ENCODE assay signal across 23 cellular contexts in the genomic region with DNA sequence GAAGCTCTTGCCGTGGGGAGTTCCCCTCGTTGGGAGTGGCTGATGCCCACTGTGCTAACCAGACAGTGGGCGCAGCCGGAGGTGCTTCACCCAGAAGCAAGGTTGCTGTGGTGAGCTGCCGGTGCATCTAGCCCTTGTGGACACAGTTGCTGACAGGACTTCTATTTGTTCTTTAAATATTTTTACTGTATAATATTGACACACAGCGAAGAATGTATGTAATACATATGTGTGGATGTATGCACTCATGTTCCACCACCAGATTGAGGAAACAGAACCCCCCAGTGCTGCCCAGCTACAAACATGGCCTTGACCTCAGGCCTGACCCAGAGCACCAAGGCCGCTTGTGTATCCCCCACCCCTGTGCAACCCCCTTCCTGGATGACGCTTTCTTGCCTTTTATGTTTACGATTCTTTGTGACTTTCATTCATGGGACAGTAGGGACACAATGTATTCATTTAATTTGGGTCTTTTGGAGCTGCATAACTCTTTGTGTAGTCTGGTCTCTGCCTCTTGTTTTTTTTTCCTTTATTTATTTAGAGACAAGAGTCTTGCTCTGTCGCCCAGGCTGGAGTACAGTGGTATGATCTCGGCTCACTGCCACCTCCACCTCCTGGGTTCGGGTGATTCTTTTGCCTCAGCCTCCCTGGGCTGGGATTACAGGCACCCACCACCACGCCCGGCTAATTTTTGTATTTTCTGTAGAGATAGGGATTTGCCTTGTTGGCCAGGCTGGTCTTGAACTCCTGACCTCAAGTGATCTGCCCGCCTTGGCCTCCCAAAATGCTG.
DNase-seq lines count a peak whose midpoint lies in the region; ATAC-seq and TF ChIP-seq lines count a peak whose summit lies in the region.
"Had no signal": no experiment of that assay in that cellular context is flagged by ENCODE, and none has a peak within 500 bp of the region (broad histone marks: within the 10 kb centered on the region; RNA-seq: fewer than 3 reads in every experiment).

No MANE protein-coding gene starts in this region.

- H3K4me1 Mint-ChIP-seq in GM23338 = no peaks in the 10 kb centered on the region
- H3K4me1 Mint-ChIP-seq: activated CD4-positive, alpha-beta T cell treated with anti-CD3 and anti-CD28 coated beads, Interleukin-2, amount 10 ng/mL, durations not matched to agents 7 days and 5 days had no signal

- H3K4me2 ChIP-seq in GM23338 = no peak overlapping the region
- H3K4me2 ChIP-seq: SK-N-SH, smooth muscle cell had no signal

- H3K27ac Mint-ChIP-seq in GM23338 = no peak overlapping the region
- H3K27ac Mint-ChIP-seq: activated CD4-positive, alpha-beta T cell treated with anti-CD3 and anti-CD28 coated beads, Interleukin-2, amount 10 ng/mL, durations not matched to agents 7 days and 5 days; activated naive CD8-positive, alpha-beta T cell treated with anti-CD3 and anti-CD28 coated beads for 36 hours had no signal

- H3K36me3 ChIP-seq in rectal smooth muscle tissue (ENCODE audit: control insufficient read depth, insufficient read depth, low read length) (peaks cover 12% of the 10 kb centered on the region), GM23338 (ENCODE audit: insufficient read depth) (no peaks in the 10 kb centered on the region)
- H3K36me3 ChIP-seq: thoracic aorta had no signal

- H3K4me3 Mint-ChIP-seq in GM23338 = no peak overlapping the region
- H3K4me3 Mint-ChIP-seq: activated CD4-positive, alpha-beta T cell treated with anti-CD3 and anti-CD28 coated beads, Interleukin-2, amount 10 ng/mL, durations not matched to agents 7 days and 5 days; activated naive CD8-positive, alpha-beta T cell treated with anti-CD3 and anti-CD28 coated beads for 36 hours; activated T-helper 17 cell treated with anti-CD3 and anti-CD28 coated beads, Interleukin-2, amount 50 U/mL, for 72 hours; CD8-positive, alpha-beta memory T cell had no signal

- H3K9me2 ChIP-seq in GM23338 (ENCODE audit: insufficient read depth) = no peaks in the 10 kb centered on the region
- H3K9me2 ChIP-seq: SK-N-SH had no signal

- no peak for TF ChIP-seq CTCF in GM23338 (conservative IDR thresholded peaks at IDR 0.05; ENCODE audit: low read depth in 2 of 2)

- H4K20me1 ChIP-seq in GM23338 (replicated peaks; ENCODE audit: insufficient read depth) = no peaks in the 10 kb centered on the region; the same call in 1 of the 2 replicates

- ATAC-seq in Right ventricle myocardium superior (ENCODE audit: poor library complexity) = peak; percentile 21
- no peak for ATAC-seq in left ventricle myocardium superior
- ATAC-seq in GM23338 = no peak
- ATAC-seq: activated T-helper 17 cell treated with anti-CD3 and anti-CD28 coated beads, Interleukin-2, amount 50 U/mL, for 72 hours; left lung had no signal

- no peak overlapping the region for H3K9ac ChIP-seq in rectal smooth muscle tissue (ENCODE audit: low read length)
- H3K9ac ChIP-seq: SK-N-SH had no signal

- DNase-seq in Right ventricle myocardium superior (no peak), left ventricle myocardium superior (no peak), COLO668 (lab: John Stamatoyannopoulos, UW; ENCODE audit: unreplicated experiment) (no peak), SIG-M5 treated with dmso at 0.1 percent for 504 hours (lab: John Stamatoyannopoulos, UW; ENCODE audit: unreplicated experiment) (no peak), NCI-H345 treated with DMSO at 0.1 percent for 48 hours (lab: John Stamatoyannopoulos, UW; ENCODE audit: unreplicated experiment) (no peak), GM23338 (ENCODE audit: low spot score) (no peak)
- DNase-seq: activated CD4-positive, alpha-beta T cell treated with anti-CD3 and anti-CD28 coated beads, Interleukin-2, amount 10 ng/mL, durations not matched to agents 7 days and 5 days; activated naive CD8-positive, alpha-beta T cell treated with anti-CD3 and anti-CD28 coated beads for 36 hours; CD8-positive, alpha-beta memory T cell; central memory CD4-positive, alpha-beta T cell; NCI-H1105 treated with DMSO at 0.1 percent for 48 hours; NCI-H2029 treated with DMSO at 0.1 percent for 48 hours; NCI-H226; NCI-H774; T-helper 2 cell had no signal

- intact Hi-C loops in Right ventricle myocardium superior (cut with DNase I) (no loop called here), left ventricle myocardium superior (cut with micrococcal nuclease) (no loop called here)

- H3K36me3 Mint-ChIP-seq in GM23338 (ENCODE audit: low read depth) = peaks cover 14% of the 10 kb centered on the region

- no peak overlapping the region for H2AFZ ChIP-seq in GM23338

- H3K27ac ChIP-seq in layer of hippocampus (ENCODE audit: low read depth, low read length) (peak overlapping the region; percentile 13), rectal smooth muscle tissue (ENCODE audit: low read depth, low read length) (peak overlapping the region; percentile 63), GM23338 (ENCODE audit: low read depth) (no peak overlapping the region)
- H3K27ac ChIP-seq: thoracic aorta had no signal

- H3F3A ChIP-seq in GM23338 (replicated peaks; ENCODE audit: low read depth) = no peaks in the 10 kb centered on the region

- H3K79me2 ChIP-seq in GM23338 (replicated peaks; ENCODE audit: insufficient read depth) = 0 out of 2 replicates have a peak, but pooled peaks cover 4% of the 10 kb centered on the region

- no peaks in the 10 kb centered on the region for H3K27me3 Mint-ChIP-seq in GM23338 (ENCODE audit: insufficient read depth, low read depth, poor library complexity)
- H3K27me3 Mint-ChIP-seq: activated CD4-positive, alpha-beta T cell treated with anti-CD3 and anti-CD28 coated beads, Interleukin-2, amount 10 ng/mL, durations not matched to agents 7 days and 5 days; activated naive CD8-positive, alpha-beta T cell treated with anti-CD3 and anti-CD28 coated beads for 36 hours; activated T-helper 17 cell treated with anti-CD3 and anti-CD28 coated beads, Interleukin-2, amount 50 U/mL, for 72 hours; CD8-positive, alpha-beta memory T cell had no signal

- H3K27me3 ChIP-seq in layer of hippocampus (ENCODE audit: control insufficient read depth, insufficient read depth, low read length) (no peaks in the 10 kb centered on the region), rectal smooth muscle tissue (ENCODE audit: control insufficient read depth, insufficient read depth, low read length) (no peaks in the 10 kb centered on the region), GM23338 (ENCODE audit: insufficient read depth) (no peaks in the 10 kb centered on the region)
- H3K27me3 ChIP-seq: left lung, neutrophil had no signal

- no peaks in the 10 kb centered on the region for H3K9me3 Mint-ChIP-seq in GM23338
- H3K9me3 Mint-ChIP-seq: activated CD4-positive, alpha-beta T cell treated with anti-CD3 and anti-CD28 coated beads, Interleukin-2, amount 10 ng/mL, durations not matched to agents 7 days and 5 days; activated naive CD8-positive, alpha-beta T cell treated with anti-CD3 and anti-CD28 coated beads for 36 hours; activated T-helper 17 cell treated with anti-CD3 and anti-CD28 coated beads, Interleukin-2, amount 50 U/mL, for 72 hours; CD8-positive, alpha-beta memory T cell had no signal

- H3K4me3 ChIP-seq in rectal smooth muscle tissue (ENCODE audit: low read length) (no peak overlapping the region), GM23338 (no peak overlapping the region)
- H3K4me3 ChIP-seq: left lung, smooth muscle cell, thoracic aorta had no signal

- H3K4me1 ChIP-seq in rectal smooth muscle tissue (ENCODE audit: control insufficient read depth, insufficient read depth, low read length) (peaks cover 10% of the 10 kb centered on the region), GM23338 (ENCODE audit: insufficient read depth) (no peaks in the 10 kb centered on the region)

TF ChIP-seq in GM23338, 12 proteins besides CTCF, POLR2A, EP300 and RAD21 (continues in another document):
- no peak for TF ChIP-seq NANOG (IDR thresholded peaks at IDR 0.05; ENCODE audit: borderline replicate concordance)
- TF ChIP-seq, protein P1, sequence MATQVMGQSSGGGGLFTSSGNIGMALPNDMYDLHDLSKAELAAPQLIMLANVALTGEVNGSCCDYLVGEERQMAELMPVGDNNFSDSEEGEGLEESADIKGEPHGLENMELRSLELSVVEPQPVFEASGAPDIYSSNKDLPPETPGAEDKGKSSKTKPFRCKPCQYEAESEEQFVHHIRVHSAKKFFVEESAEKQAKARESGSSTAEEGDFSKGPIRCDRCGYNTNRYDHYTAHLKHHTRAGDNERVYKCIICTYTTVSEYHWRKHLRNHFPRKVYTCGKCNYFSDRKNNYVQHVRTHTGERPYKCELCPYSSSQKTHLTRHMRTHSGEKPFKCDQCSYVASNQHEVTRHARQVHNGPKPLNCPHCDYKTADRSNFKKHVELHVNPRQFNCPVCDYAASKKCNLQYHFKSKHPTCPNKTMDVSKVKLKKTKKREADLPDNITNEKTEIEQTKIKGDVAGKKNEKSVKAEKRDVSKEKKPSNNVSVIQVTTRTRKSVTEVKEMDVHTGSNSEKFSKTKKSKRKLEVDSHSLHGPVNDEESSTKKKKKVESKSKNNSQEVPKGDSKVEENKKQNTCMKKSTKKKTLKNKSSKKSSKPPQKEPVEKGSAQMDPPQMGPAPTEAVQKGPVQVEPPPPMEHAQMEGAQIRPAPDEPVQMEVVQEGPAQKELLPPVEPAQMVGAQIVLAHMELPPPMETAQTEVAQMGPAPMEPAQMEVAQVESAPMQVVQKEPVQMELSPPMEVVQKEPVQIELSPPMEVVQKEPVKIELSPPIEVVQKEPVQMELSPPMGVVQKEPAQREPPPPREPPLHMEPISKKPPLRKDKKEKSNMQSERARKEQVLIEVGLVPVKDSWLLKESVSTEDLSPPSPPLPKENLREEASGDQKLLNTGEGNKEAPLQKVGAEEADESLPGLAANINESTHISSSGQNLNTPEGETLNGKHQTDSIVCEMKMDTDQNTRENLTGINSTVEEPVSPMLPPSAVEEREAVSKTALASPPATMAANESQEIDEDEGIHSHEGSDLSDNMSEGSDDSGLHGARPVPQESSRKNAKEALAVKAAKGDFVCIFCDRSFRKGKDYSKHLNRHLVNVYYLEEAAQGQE (IDR thresholded peaks at IDR 0.05; ENCODE audit: unreplicated experiment) = no peak
- no peak for TF ChIP-seq CREB1 (CRISPR knock-in tag; IDR thresholded peaks at IDR 0.05; ENCODE audit: low read depth)
- no peak for TF ChIP-seq EZH2 (IDR thresholded peaks at IDR 0.05; ENCODE audit: low read depth, unreplicated experiment)
- TF ChIP-seq, protein P2, sequence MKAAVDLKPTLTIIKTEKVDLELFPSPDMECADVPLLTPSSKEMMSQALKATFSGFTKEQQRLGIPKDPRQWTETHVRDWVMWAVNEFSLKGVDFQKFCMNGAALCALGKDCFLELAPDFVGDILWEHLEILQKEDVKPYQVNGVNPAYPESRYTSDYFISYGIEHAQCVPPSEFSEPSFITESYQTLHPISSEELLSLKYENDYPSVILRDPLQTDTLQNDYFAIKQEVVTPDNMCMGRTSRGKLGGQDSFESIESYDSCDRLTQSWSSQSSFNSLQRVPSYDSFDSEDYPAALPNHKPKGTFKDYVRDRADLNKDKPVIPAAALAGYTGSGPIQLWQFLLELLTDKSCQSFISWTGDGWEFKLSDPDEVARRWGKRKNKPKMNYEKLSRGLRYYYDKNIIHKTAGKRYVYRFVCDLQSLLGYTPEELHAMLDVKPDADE (IDR thresholded peaks at IDR 0.05) = no peak
